In genomic region chr18:5625076-5625475, GRCh38 we compare ENCODE assay signal across 1 cellular context.
TF ChIP-seq lines count a peak whose summit lies in the region.

No MANE protein-coding gene starts in this region.

TF ChIP-seq in GM23338, 12 proteins besides CTCF, POLR2A, EP300 and RAD21:
- TF ChIP-seq ZNF462 (CRISPR knock-in tag; IDR thresholded peaks at IDR 0.05) (no peak), POLR2AphosphoS5 (IDR thresholded peaks at IDR 0.05; ENCODE audit: low read depth) (no peak), EZH2phosphoT487 (IDR thresholded peaks at IDR 0.05; ENCODE audit: unreplicated experiment) (no peak), STAT1 (IDR thresholded peaks at IDR 0.05; ENCODE audit: unreplicated experiment) (no peak)
- TF ChIP-seq, protein P1, sequence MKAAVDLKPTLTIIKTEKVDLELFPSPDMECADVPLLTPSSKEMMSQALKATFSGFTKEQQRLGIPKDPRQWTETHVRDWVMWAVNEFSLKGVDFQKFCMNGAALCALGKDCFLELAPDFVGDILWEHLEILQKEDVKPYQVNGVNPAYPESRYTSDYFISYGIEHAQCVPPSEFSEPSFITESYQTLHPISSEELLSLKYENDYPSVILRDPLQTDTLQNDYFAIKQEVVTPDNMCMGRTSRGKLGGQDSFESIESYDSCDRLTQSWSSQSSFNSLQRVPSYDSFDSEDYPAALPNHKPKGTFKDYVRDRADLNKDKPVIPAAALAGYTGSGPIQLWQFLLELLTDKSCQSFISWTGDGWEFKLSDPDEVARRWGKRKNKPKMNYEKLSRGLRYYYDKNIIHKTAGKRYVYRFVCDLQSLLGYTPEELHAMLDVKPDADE (IDR thresholded peaks at IDR 0.05), result no peak
